1 cellular context compared by ENCODE assay signal in the genomic region with DNA sequence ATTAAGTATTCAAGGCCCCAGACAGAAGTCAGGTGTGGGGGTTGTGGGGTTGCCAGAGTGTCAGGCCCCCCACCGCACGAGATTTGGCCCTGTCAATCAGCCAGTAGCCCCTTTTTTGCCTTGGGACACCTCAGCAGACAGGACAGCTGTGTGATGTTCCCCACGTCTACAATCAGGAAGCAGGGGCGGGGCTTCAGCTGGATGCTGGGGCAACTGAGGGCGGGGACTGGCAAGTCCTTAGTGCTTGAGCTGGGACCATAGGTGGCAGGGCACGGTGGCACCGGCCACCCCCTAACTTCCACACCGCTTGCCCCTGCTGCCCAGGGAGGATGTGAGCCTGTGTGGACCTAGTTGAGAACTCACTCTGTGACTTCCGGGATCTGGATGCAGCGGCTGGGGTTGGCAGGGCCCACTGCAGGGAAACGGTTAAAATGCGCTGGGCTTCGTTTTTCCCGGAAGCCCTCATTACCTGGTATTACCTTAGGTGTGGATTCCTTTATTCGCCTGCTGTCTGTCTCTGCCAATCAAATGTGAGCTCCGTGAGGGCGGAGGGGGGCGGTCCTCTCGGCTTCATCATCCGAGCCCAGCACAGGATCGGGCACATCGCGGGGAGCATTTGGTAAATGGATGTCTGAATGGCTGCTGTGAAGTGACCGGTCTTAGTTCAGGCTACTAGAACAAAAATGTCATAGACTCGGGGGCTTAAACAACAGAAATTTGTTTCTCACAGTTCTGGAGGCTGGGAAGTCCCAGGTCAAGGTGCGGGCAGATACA.
A peak's percentile ranks its signal among the peaks of the same experiment; 100 is the strongest.
TF ChIP-seq lines count a peak whose summit lies in the region.

No MANE protein-coding gene starts in this region.

TF ChIP-seq in GM12878, 131 proteins besides CTCF, POLR2A, EP300 and RAD21:
- TF ChIP-seq, protein P1, sequence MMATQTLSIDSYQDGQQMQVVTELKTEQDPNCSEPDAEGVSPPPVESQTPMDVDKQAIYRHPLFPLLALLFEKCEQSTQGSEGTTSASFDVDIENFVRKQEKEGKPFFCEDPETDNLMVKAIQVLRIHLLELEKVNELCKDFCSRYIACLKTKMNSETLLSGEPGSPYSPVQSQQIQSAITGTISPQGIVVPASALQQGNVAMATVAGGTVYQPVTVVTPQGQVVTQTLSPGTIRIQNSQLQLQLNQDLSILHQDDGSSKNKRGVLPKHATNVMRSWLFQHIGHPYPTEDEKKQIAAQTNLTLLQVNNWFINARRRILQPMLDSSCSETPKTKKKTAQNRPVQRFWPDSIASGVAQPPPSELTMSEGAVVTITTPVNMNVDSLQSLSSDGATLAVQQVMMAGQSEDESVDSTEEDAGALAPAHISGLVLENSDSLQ (IDR thresholded peaks at IDR 0.05): peak; percentile 75
- no peak for TF ChIP-seq BHLHE40 (IDR thresholded peaks at IDR 0.05; ENCODE audit: borderline replicate concordance in 1 of 2, low read depth in 2 of 2, low read length in 1 of 2)
